Comparison of ENCODE assay signal across 15 cellular contexts in genomic region chr7:130882396-130882795, GRCh38.
DNase-seq lines count a peak whose midpoint lies in the region; ATAC-seq, FAIRE-seq and TF ChIP-seq lines count a peak whose summit lies in the region.
"Had no signal": no experiment of that assay in that cellular context is flagged by ENCODE, and none has a peak within 500 bp of the region (broad histone marks: within the 10 kb centered on the region; RNA-seq: fewer than 3 reads in every experiment).

No MANE protein-coding gene starts in this region.

- no peak overlapping the region for H3K4me3 Mint-ChIP-seq in activated CD8-positive, alpha-beta memory T cell treated with anti-CD3 and anti-CD28 coated beads, Interleukin-2, amount 10 ng/mL, durations not matched to agents 7 days and 5 days

- H3K4me2 ChIP-seq in HepG2 (ENCODE audit: low read depth, low read length): no peak overlapping the region
- no peak overlapping the region for H3K4me2 ChIP-seq in keratinocyte (ENCODE audit: control insufficient read depth, extremely low read depth, insufficient read depth, low read depth, low read length)

- H4K20me1 ChIP-seq in HepG2 (ENCODE audit: insufficient read depth, low read length) (no peaks in the 10 kb centered on the region; the same call in 1 of the 2 replicates), keratinocyte (ENCODE audit: control insufficient read depth, extremely low read depth, insufficient read depth, low read length) (peaks cover 30% of the 10 kb centered on the region)

- H3K4me3 ChIP-seq in liver (ENCODE audit: low read depth in 1 of 3, low read length in 3 of 3) (no peak overlapping the region), HepG2 (replicated peaks in 1 of 3; ENCODE audit: insufficient read depth in 1 of 3, low read depth in 2 of 3, low read length in 3 of 3) (no peak overlapping the region), keratinocyte (ENCODE audit: control insufficient read depth in 2 of 3, extremely low read depth in 1 of 3, insufficient read depth in 2 of 3, low read depth in 1 of 3, low read length in 3 of 3) (no peak overlapping the region), tibial nerve (no peak overlapping the region)
- H3K4me3 ChIP-seq: cardiac muscle cell, mucosa of descending colon had no signal

- H2AFZ ChIP-seq in HepG2 (ENCODE audit: low read length) (no peak overlapping the region), keratinocyte (ENCODE audit: control insufficient read depth, low read length) (no peak overlapping the region)

- in situ Hi-C loops in HepG2 (cut with HindIII; ENCODE audit: extremely low pct_ligation_motif_present, low pct_unique_long_range_greater_than_20kb): no loop called here

- DNase-seq in HepG2 (ENCODE audit: low spot score) (no peak), keratinocyte (ENCODE audit: low read depth, low spot score) (no peak), tibial nerve (ENCODE audit: low spot score in 2 of 2) (peak in 1 of 2 donors; percentile 4), NCI-H748 (lab: John Stamatoyannopoulos, UW; ENCODE audit: unreplicated experiment) (no peak), GM10248 (ENCODE audit: extremely low spot score) (no peak)
- DNase-seq in activated CD8-positive, alpha-beta memory T cell treated with anti-CD3 and anti-CD28 coated beads, Interleukin-2, amount 10 ng/mL, durations not matched to agents 7 days and 5 days: no peak
- DNase-seq: C1 segment of cervical spinal cord, erythroblast, GOT3, mucosa of descending colon, NCI-H1417 treated with DMSO at 0.1 percent for 48 hours had no signal

- H3K27me3 ChIP-seq in liver (ENCODE audit: control insufficient read depth in 4 of 4, insufficient read depth in 4 of 4, low read length in 3 of 4) (no peaks in the 10 kb centered on the region), HepG2 (ENCODE audit: control insufficient read depth in 1 of 2, insufficient read depth in 2 of 2, low read length in 2 of 2) (no peaks in the 10 kb centered on the region), keratinocyte (ENCODE audit: control insufficient read depth, extremely low read depth, insufficient read depth, low read length) (no peaks in the 10 kb centered on the region), tibial nerve (no peaks in the 10 kb centered on the region)
- H3K27me3 ChIP-seq: cardiac muscle cell had no signal

- TF ChIP-seq RAD21 in liver (IDR thresholded peaks at IDR 0.05) (no peak), HepG2 (CRISPR knock-in tag; IDR thresholded peaks at IDR 0.05) (no peak)

- FAIRE-seq in HepG2 (lab: Jason Lieb, UNC): no peak
- FAIRE-seq in keratinocyte (lab: Jason Lieb, UNC): no peak
- FAIRE-seq: RCC 7860 had no signal

- no peak for TF ChIP-seq EP300 in HepG2 (IDR thresholded peaks at IDR 0.05; ENCODE audit: low read depth in 2 of 2, low read length in 2 of 2)
- TF ChIP-seq EP300 in HepG2 (CRISPR knock-in tag; IDR thresholded peaks at IDR 0.05; ENCODE audit: borderline replicate concordance): no peak
- TF ChIP-seq EP300 in tibial nerve (IDR thresholded peaks at IDR 0.05): no peak

- POLR2A ChIA-PET in HepG2 (lab: Yijun Ruan, JAX) (interaction anchor here (1.1 kb wide), 1 partner anchor 33 kb away, joined by 3 read pairs; no protein-coding TSS in a partner anchor), GM10248 (lab: Yijun Ruan, JAX) (no interaction called here)

- H3K27me3 Mint-ChIP-seq in activated CD8-positive, alpha-beta memory T cell treated with anti-CD3 and anti-CD28 coated beads, Interleukin-2, amount 10 ng/mL, durations not matched to agents 7 days and 5 days: no peaks in the 10 kb centered on the region

- 78% methylated on average over 2 of the region's 2 CpGs for WGBS in liver
- WGBS in HepG2 (ENCODE audit: low lambda C conversion rate): 50% methylated on average over 2 of the region's 2 CpGs
- 61 to 90% methylated on average over 2 of the region's 2 CpGs for WGBS in tibial nerve, 2 donors

- peaks cover 49% of the 10 kb centered on the region for H3K36me3 Mint-ChIP-seq in activated CD8-positive, alpha-beta memory T cell treated with anti-CD3 and anti-CD28 coated beads, Interleukin-2, amount 10 ng/mL, durations not matched to agents 7 days and 5 days

- H3K9ac ChIP-seq in liver (ENCODE audit: low read depth in 1 of 2, low read length in 2 of 2): no peak overlapping the region
- no peak overlapping the region for H3K9ac ChIP-seq in HepG2 (ENCODE audit: insufficient read depth, low read depth, low read length)
- no peak overlapping the region for H3K9ac ChIP-seq in keratinocyte (ENCODE audit: control insufficient read depth, extremely low read depth, insufficient read depth, low read length)

- dilution Hi-C loops in keratinocyte (cut with MboI; ENCODE audit: extremely low pct_ligation_motif_present, low sequenced_read_pairs): no loop called here

- no peaks in the 10 kb centered on the region for H3K9me3 Mint-ChIP-seq in activated CD8-positive, alpha-beta memory T cell treated with anti-CD3 and anti-CD28 coated beads, Interleukin-2, amount 10 ng/mL, durations not matched to agents 7 days and 5 days (ENCODE audit: low read depth)

- H3K36me3 ChIP-seq in liver (ENCODE audit: control insufficient read depth in 4 of 4, insufficient read depth in 3 of 4, low read depth in 1 of 4, low read length in 3 of 4) (peaks cover 2 to 58% (median 46%) of the 10 kb centered on the region in 4 donors), HepG2 (replicated peaks in 1 of 2; ENCODE audit: control insufficient read depth in 1 of 2, insufficient read depth in 2 of 2, low read length in 2 of 2) (peaks cover 19 to 71% of the 10 kb centered on the region in 2 experiments), keratinocyte (ENCODE audit: control insufficient read depth in 2 of 2, extremely low read depth in 1 of 2, insufficient read depth in 2 of 2, low read length in 2 of 2) (peaks cover 39 to 84% of the 10 kb centered on the region in 2 experiments), tibial nerve (peaks cover 0 to 58% (median 20%) of the 10 kb centered on the region in 3 donors)
- H3K36me3 ChIP-seq: cardiac muscle cell had no signal

- H3K79me2 ChIP-seq in HepG2 (ENCODE audit: insufficient read depth, low read length): peaks cover 32% of the 10 kb centered on the region
- H3K79me2 ChIP-seq in keratinocyte (ENCODE audit: control insufficient read depth, insufficient read depth, low read length): peaks cover 67% of the 10 kb centered on the region

- no peak for ATAC-seq in HepG2
- ATAC-seq in activated CD8-positive, alpha-beta memory T cell treated with anti-CD3 and anti-CD28 coated beads, Interleukin-2, amount 10 ng/mL, durations not matched to agents 7 days and 5 days: no peak
- no peak for ATAC-seq in HG03280 (IDR thresholded peaks at IDR 0.05; ENCODE audit: unreplicated experiment)
- ATAC-seq: mucosa of descending colon had no signal

- no peak for TF ChIP-seq POLR2A in HepG2 (IDR thresholded peaks at IDR 0.05; ENCODE audit: insufficient read depth in 1 of 2, low read depth in 2 of 2, low read length in 2 of 2)
- TF ChIP-seq POLR2A in tibial nerve (IDR thresholded peaks at IDR 0.05): no peak

- H3K27ac ChIP-seq in liver (ENCODE audit: low read depth in 1 of 2, low read length in 2 of 2) (no peak overlapping the region), HepG2 (ENCODE audit: extremely low read length, insufficient read depth, low read length) (no peak overlapping the region), keratinocyte (ENCODE audit: control insufficient read depth, insufficient read depth, low read length) (peak overlapping the region; percentile 15), tibial nerve (peak overlapping the region; percentile 61 to 94 (median 76))
- H3K27ac ChIP-seq: cardiac muscle cell had no signal

- CTCF ChIA-PET in HepG2 (lab: Yijun Ruan, JAX; ENCODE audit: low intra/inter-chr PET ratio, low total read pairs): no interaction called here
- CTCF ChIA-PET in activated CD8-positive, alpha-beta memory T cell treated with anti-CD3 and anti-CD28 coated beads, Interleukin-2, amount 10 ng/mL, durations not matched to agents 7 days and 5 days (lab: Charles Lee): interaction anchor here (0.6 to 2.7 kb wide), 5 partner anchors 7 to 158 kb away, joined by 3 to 13 read pairs (median 4); no protein-coding TSS in a partner anchor
- CTCF ChIA-PET in GM10248 (lab: Yijun Ruan, JAX): interaction anchor here (1.3 to 9.6 kb wide), 6 partner anchors 10 to 158 kb away, joined by 3 to 116 read pairs (median 4); no protein-coding TSS in a partner anchor

- TF ChIP-seq CTCF in liver (IDR thresholded peaks at IDR 0.05; ENCODE audit: low read depth, low read length, missing input control): no peak
- no peak for TF ChIP-seq CTCF in HepG2 (CRISPR knock-in tag; IDR thresholded peaks at IDR 0.05)
- no peak for TF ChIP-seq CTCF in keratinocyte (optimal IDR thresholded peaks at IDR 0.05 in 1 of 3, IDR thresholded peaks at IDR 0.05 in 1 of 3, conservative IDR thresholded peaks at IDR 0.05 in 1 of 3; ENCODE audit: extremely low read depth in 1 of 3, insufficient read depth in 2 of 3, low read length in 3 of 3)
- no peak for TF ChIP-seq CTCF in tibial nerve (IDR thresholded peaks at IDR 0.05)
- no peak for TF ChIP-seq CTCF in GM10248 (IDR thresholded peaks at IDR 0.05; ENCODE audit: control extremely low read depth, extremely low read depth, low read depth, missing control alignments)

- intact Hi-C loops in HepG2 (cut with micrococcal nuclease; ENCODE audit: unreplicated experiment): no loop called here

- H3K9me3 ChIP-seq in liver (ENCODE audit: control insufficient read depth in 4 of 4, low read length in 3 of 4) (no peaks in the 10 kb centered on the region), HepG2 (ENCODE audit: low read length) (no peaks in the 10 kb centered on the region), keratinocyte (ENCODE audit: control insufficient read depth, low read depth, low read length) (no peaks in the 10 kb centered on the region), tibial nerve (no peaks in the 10 kb centered on the region)
- H3K9me3 ChIP-seq: mucosa of descending colon had no signal

- no TSS peak for BruUV-seq in HepG2 (replicated peaks; lab: Mats Ljungman, UMichigan)

- H3K27ac Mint-ChIP-seq in activated CD8-positive, alpha-beta memory T cell treated with anti-CD3 and anti-CD28 coated beads, Interleukin-2, amount 10 ng/mL, durations not matched to agents 7 days and 5 days: peak overlapping the region; percentile 41

- peaks cover 6% of the 10 kb centered on the region for H3K9me1 ChIP-seq in keratinocyte (ENCODE audit: control insufficient read depth, extremely low read depth, insufficient read depth, low read length)

- H3K4me1 Mint-ChIP-seq in activated CD8-positive, alpha-beta memory T cell treated with anti-CD3 and anti-CD28 coated beads, Interleukin-2, amount 10 ng/mL, durations not matched to agents 7 days and 5 days: peaks cover 39% of the 10 kb centered on the region

- H3K4me1 ChIP-seq in liver (ENCODE audit: control insufficient read depth in 4 of 4, insufficient read depth in 4 of 4, low read length in 3 of 4) (peaks cover 4 to 13% (median 5%) of the 10 kb centered on the region in 4 donors), HepG2 (ENCODE audit: insufficient read depth, low read length) (peaks cover 57% of the 10 kb centered on the region), keratinocyte (ENCODE audit: control insufficient read depth, extremely low read depth, insufficient read depth, low read length) (peaks cover 34% of the 10 kb centered on the region), tibial nerve (peaks cover 0 to 86% (median 54%) of the 10 kb centered on the region in 4 donors)

TF ChIP-seq in liver, 16 proteins besides CTCF, POLR2A, EP300 and RAD21 (continues in another document):
- no peak for TF ChIP-seq FOXA2 (IDR thresholded peaks at IDR 0.05)

TF ChIP-seq in HepG2, 621 proteins besides CTCF, POLR2A, EP300 and RAD21 (continues in another document):
- no peak for TF ChIP-seq NFKBIZ (CRISPR knock-in tag; IDR thresholded peaks at IDR 0.05)

Comparison
In these comparisons a context has a peak if more than half of its experiments do, and no peak if none do; other contexts are left out.
1. H3K27ac ChIP-seq: peak in keratinocyte (single experiment) and tibial nerve (4 of 4); none in liver (0 of 2) and HepG2 (single experiment).